Comparison of ENCODE assay signal across 8 cellular contexts in genomic region chr3:197627160-197627771, GRCh38.
A peak's percentile ranks its signal among the peaks of the same experiment; 100 is the strongest.
DNase-seq lines count a peak whose midpoint lies in the region; ATAC-seq and TF ChIP-seq lines count a peak whose summit lies in the region.
"Not testable (repeated sequence)": the region's sequence is repeated elsewhere in the genome, so short reads cannot be mapped to it uniquely, and the experiment has no call there.

No MANE protein-coding gene starts in this region.

- not testable (repeated sequence) for H3K9me3 Mint-ChIP-seq in activated B cell treated with CpG ODN at 0.5 μM for 24 hours; chondrocyte (ENCODE audit: low read depth)

- not testable (repeated sequence) for H3K36me3 Mint-ChIP-seq in activated B cell treated with CpG ODN at 0.5 μM for 24 hours (ENCODE audit: low read depth); chondrocyte (ENCODE audit: low read depth)

- H3K9ac ChIP-seq in iPS-15b (ENCODE audit: low read depth, low read length), result not testable (repeated sequence)

- H3K27me3 Mint-ChIP-seq in activated B cell treated with CpG ODN at 0.5 μM for 24 hours; chondrocyte (ENCODE audit: low read depth): not testable (repeated sequence)

- intact Hi-C loops in activated B cell treated with CpG ODN at 0.5 μM for 24 hours (cut with micrococcal nuclease); uterus (cut with DNase I; ENCODE audit: low total_unique reads): not testable (repeated sequence)

- H3K4me3 ChIP-seq in HEK293 (ENCODE audit: low read depth, low read length), result peak overlapping the region; percentile 64
- H3K4me3 ChIP-seq in iPS-15b (ENCODE audit: low read depth, low read length), result peak overlapping the region; percentile 37
- H3K4me3 ChIP-seq in uterus, result peak overlapping the region; percentile 78 to 79

- H3K4me3 Mint-ChIP-seq in activated B cell treated with CpG ODN at 0.5 μM for 24 hours, result peak overlapping the region; percentile 81
- H3K4me3 Mint-ChIP-seq in chondrocyte (ENCODE audit: unreplicated experiment), result peak overlapping the region; percentile 73

- CTCF ChIA-PET in HEK293 (lab: Yijun Ruan, JAX); activated B cell treated with CpG ODN at 0.5 μM for 24 hours (lab: Charles Lee): not testable (repeated sequence)

- H3K27me3 ChIP-seq in iPS-15b (ENCODE audit: control insufficient read depth, insufficient read depth, low read length); uterus: not testable (repeated sequence)

- not testable (repeated sequence) for H3K4me1 ChIP-seq in HEK293 (ENCODE audit: control insufficient read depth, insufficient read depth, low read length); iPS-15b (ENCODE audit: control insufficient read depth, insufficient read depth, low read length); uterus

- ATAC-seq in GM18520 (IDR thresholded peaks at IDR 0.05; ENCODE audit: unreplicated experiment), result peak; percentile 23
- peak; percentile 25 for ATAC-seq in HG03520 (IDR thresholded peaks at IDR 0.05; ENCODE audit: unreplicated experiment)
- peak; percentile 58 for ATAC-seq in activated B cell treated with CpG ODN at 0.5 μM for 24 hours (ENCODE audit: low read depth)
- peak; percentile 88 for ATAC-seq in omental fat pad (ENCODE audit: low FRiP score)

- H3K36me3 ChIP-seq in HEK293 (ENCODE audit: control insufficient read depth in 2 of 2, insufficient read depth in 1 of 2, low read length in 2 of 2); iPS-15b (ENCODE audit: control insufficient read depth, insufficient read depth, low read length); uterus: not testable (repeated sequence)

- TF ChIP-seq POLR2A in uterus (IDR thresholded peaks at IDR 0.05), result not testable (repeated sequence)

- not testable (repeated sequence) for H3K4me1 Mint-ChIP-seq in activated B cell treated with CpG ODN at 0.5 μM for 24 hours
- peaks cover 23% of the 10 kb centered on the region for H3K4me1 Mint-ChIP-seq in chondrocyte (ENCODE audit: low read depth)

- POLR2A ChIA-PET in HEK293 (lab: Yijun Ruan, JAX); activated B cell treated with CpG ODN at 0.5 μM for 24 hours (lab: Charles Lee): not testable (repeated sequence)

- not testable (repeated sequence) for TF ChIP-seq CTCF in HEK293 (tag by site-specific recombination; IDR thresholded peaks at IDR 0.05); activated B cell treated with CpG ODN at 0.5 μM for 24 hours (IDR thresholded peaks at IDR 0.05); chondrocyte (IDR thresholded peaks at IDR 0.05); omental fat pad (IDR thresholded peaks at IDR 0.05); uterus (IDR thresholded peaks at IDR 0.05)

- DNase-seq in activated B cell treated with CpG ODN at 0.5 μM for 24 hours (peak; percentile 31), uterus (peak in 1 of 2 donors; percentile 38)
- DNase-seq in chondrocyte (ENCODE audit: low spot score); omental fat pad (ENCODE audit: low spot score): not testable (repeated sequence)

- not testable (repeated sequence) for H3K27ac Mint-ChIP-seq in activated B cell treated with CpG ODN at 0.5 μM for 24 hours
- H3K27ac Mint-ChIP-seq in chondrocyte (ENCODE audit: unreplicated experiment), result peak overlapping the region; percentile 54

- peak overlapping the region; percentile 28; the same call in 1 of the 2 replicates for H3K27ac ChIP-seq in HEK293 (ENCODE audit: extremely low read depth, low read depth, low read length)
- H3K27ac ChIP-seq in uterus, result peak overlapping the region; percentile 86 to 88

- H3K9me3 ChIP-seq in HEK293 (ENCODE audit: control insufficient read depth, insufficient read depth, low read depth, low read length); iPS-15b (ENCODE audit: control insufficient read depth, insufficient read depth, low read length); uterus: not testable (repeated sequence)

Comparison
In these comparisons a context has a peak if more than half of its experiments do, and no peak if none do; other contexts are left out.
1. ATAC-seq: peak in every context shown above with its lines; median percentile 88 in omental fat pad; 58 in activated B cell treated with CpG ODN at 0.5 μM for 24 hours; 25 in HG03520; 23 in GM18520.